In the genomic region with DNA sequence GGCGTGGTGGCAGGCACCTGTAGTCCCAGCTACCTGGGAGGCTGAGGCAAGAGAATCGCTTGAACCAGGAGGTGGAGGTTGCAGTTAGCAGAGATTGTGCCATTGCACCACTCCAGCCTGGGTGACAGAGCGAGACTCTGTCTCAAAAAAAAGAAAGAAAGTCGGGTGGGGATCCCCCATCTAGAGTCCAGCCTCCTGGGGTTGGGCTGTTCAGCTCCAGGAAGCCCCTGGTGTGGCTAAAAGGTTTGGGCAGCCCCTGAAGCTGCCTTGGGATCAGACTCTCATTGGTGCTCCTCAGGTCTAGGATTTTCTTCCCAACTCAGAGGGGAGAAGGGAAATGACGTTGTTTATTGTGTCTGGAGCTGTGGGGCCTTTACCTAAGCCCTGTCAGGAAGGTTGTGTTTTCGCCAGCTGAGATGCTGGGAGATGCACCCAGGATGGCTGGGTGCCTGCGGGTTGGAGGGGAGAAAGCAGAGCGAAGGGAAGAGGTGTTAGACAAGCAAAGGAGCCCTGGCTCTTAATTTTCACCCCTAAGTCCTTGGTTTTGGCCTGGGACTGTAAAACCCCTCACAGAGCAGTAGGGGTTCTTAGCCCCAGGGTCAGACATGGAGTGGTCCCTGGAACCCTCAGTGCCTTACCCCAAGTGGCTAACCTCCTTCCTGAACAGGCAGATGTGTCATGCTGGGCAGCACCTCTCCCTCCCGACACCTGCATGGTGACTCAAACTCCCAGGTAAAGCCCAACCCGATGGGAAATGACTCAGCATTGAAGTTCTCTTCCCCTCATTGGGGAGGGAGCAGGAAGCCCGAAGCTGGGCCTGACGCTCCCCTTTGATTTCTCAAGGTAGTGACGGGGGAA, we compare ENCODE assay signal across 7 cellular contexts. TPM values are rescaled to one million over a fixed set of nuclear protein-coding genes. Genes with fewer than 3 reads are reported as not detected.
DNase-seq lines count a peak whose midpoint lies in the region; ATAC-seq, FAIRE-seq and TF ChIP-seq lines count a peak whose summit lies in the region.

No MANE protein-coding gene starts in this region.

- H3K9me3 ChIP-seq in HUES64 (ENCODE audit: insufficient read depth, low read depth, low read length) = no peaks in the 10 kb centered on the region
- H3K9me3 ChIP-seq in HepG2 (ENCODE audit: low read length) = no peaks in the 10 kb centered on the region
- H3K9me3 ChIP-seq in transverse colon = no peaks in the 10 kb centered on the region
- no peaks in the 10 kb centered on the region for H3K9me3 ChIP-seq in MG63

- H4K20me1 ChIP-seq in HepG2 (ENCODE audit: insufficient read depth, low read length) = no peaks in the 10 kb centered on the region

- H3K9ac ChIP-seq in HUES64 (ENCODE audit: low read depth, low read length) = peak overlapping the region; percentile 4; the same call in 1 of the 2 replicates
- H3K9ac ChIP-seq in HepG2 (ENCODE audit: insufficient read depth, low read depth, low read length) = no peak overlapping the region

- no TSS peak for BruUV-seq in HepG2 (replicated peaks; lab: Mats Ljungman, UMichigan)

- POLR2A ChIA-PET in HepG2 (lab: Yijun Ruan, JAX) = no interaction called here

- DNase-seq in activated T-cell treated with anti-CD3 and anti-CD28 coated beads, Interleukin-2, amount 50 U/mL, for 1 hour = peak; percentile 54
- peak; percentile 32 for DNase-seq in HepG2 (ENCODE audit: low spot score)
- DNase-seq in transverse colon = no peak
- DNase-seq in MG63 = no peak

- TF ChIP-seq EP300 in HepG2 (IDR thresholded peaks at IDR 0.05; ENCODE audit: low read depth in 2 of 2, low read length in 2 of 2) = no peak
- no peak for TF ChIP-seq EP300 in HepG2 (CRISPR knock-in tag; IDR thresholded peaks at IDR 0.05; ENCODE audit: borderline replicate concordance)
- TF ChIP-seq EP300 in transverse colon (IDR thresholded peaks at IDR 0.05; ENCODE audit: low read depth) = no peak

- H3K36me3 ChIP-seq in HUES64 (ENCODE audit: insufficient read depth, low read length) (no peaks in the 10 kb centered on the region), HepG2 (replicated peaks in 1 of 2; ENCODE audit: control insufficient read depth in 1 of 2, insufficient read depth in 2 of 2, low read length in 2 of 2) (no peaks in the 10 kb centered on the region), urinary bladder (ENCODE audit: insufficient read depth) (no peaks in the 10 kb centered on the region), transverse colon (no peaks in the 10 kb centered on the region), MG63 (no peaks in the 10 kb centered on the region)

- H3K27me3 ChIP-seq in HUES64 (ENCODE audit: insufficient read depth, low read length) = no peaks in the 10 kb centered on the region
- H3K27me3 ChIP-seq in HepG2 (ENCODE audit: control insufficient read depth in 1 of 2, insufficient read depth in 2 of 2, low read length in 2 of 2) = peaks cover 3 to 13% of the 10 kb centered on the region in 2 experiments; a peak in 3 of 5 replicates
- H3K27me3 ChIP-seq in transverse colon = no peaks in the 10 kb centered on the region
- no peaks in the 10 kb centered on the region for H3K27me3 ChIP-seq in MG63

- no peak overlapping the region for H2AFZ ChIP-seq in HepG2 (ENCODE audit: low read length)

- H3K4me3 ChIP-seq in HUES64 (ENCODE audit: low read length) = no peak overlapping the region
- no peak overlapping the region for H3K4me3 ChIP-seq in HepG2 (replicated peaks in 1 of 3; ENCODE audit: insufficient read depth in 1 of 3, low read depth in 2 of 3, low read length in 3 of 3)
- no peak overlapping the region for H3K4me3 ChIP-seq in urinary bladder (ENCODE audit: low read depth, low read length)
- H3K4me3 ChIP-seq in transverse colon = no peak overlapping the region
- H3K4me3 ChIP-seq in MG63 = no peak overlapping the region

- no peak for FAIRE-seq in HepG2 (lab: Jason Lieb, UNC)

- in situ Hi-C loops in HepG2 (cut with HindIII; ENCODE audit: extremely low pct_ligation_motif_present, low pct_unique_long_range_greater_than_20kb) = no loop called here
- in situ Hi-C loops in transverse colon (cut with MboI; ENCODE audit: low pct_ligation_motif_present in 1 of 4, low pct_unique_long_range_greater_than_20kb in 1 of 4, low sequenced_read_pairs in 3 of 4) = no loop called here

- no peak for TF ChIP-seq CTCF in HepG2 (CRISPR knock-in tag; IDR thresholded peaks at IDR 0.05)
- TF ChIP-seq CTCF in transverse colon (IDR thresholded peaks at IDR 0.05) = no peak

- CTCF ChIA-PET in HepG2 (lab: Yijun Ruan, JAX; ENCODE audit: low intra/inter-chr PET ratio, low total read pairs) = no interaction called here

- TF ChIP-seq POLR2A in HepG2 (IDR thresholded peaks at IDR 0.05; ENCODE audit: insufficient read depth in 1 of 2, low read depth in 2 of 2, low read length in 2 of 2) = no peak
- no peak for TF ChIP-seq POLR2A in transverse colon (IDR thresholded peaks at IDR 0.05)

- WGBS in HUES64 = 65% methylated on average over 13 of the region's 13 CpGs
- WGBS in HepG2 (ENCODE audit: low lambda C conversion rate) = 38% methylated on average over 13 of the region's 13 CpGs
- WGBS in urinary bladder = 81% methylated on average over 13 of the region's 13 CpGs
- 71 to 100% methylated on average over 1 to 13 of the region's 13 CpGs for WGBS in transverse colon (ENCODE audit: low coverage in 1 of 2), 2 donors

- H3K27ac ChIP-seq in HUES64 (ENCODE audit: low read depth, low read length) = peak overlapping the region; percentile 27
- no peak overlapping the region for H3K27ac ChIP-seq in HepG2 (ENCODE audit: extremely low read length, insufficient read depth, low read length)
- peak overlapping the region; percentile 41 for H3K27ac ChIP-seq in urinary bladder (ENCODE audit: low read depth)
- H3K27ac ChIP-seq in transverse colon = no peak overlapping the region

- H3K4me1 ChIP-seq in HUES64 (ENCODE audit: insufficient read depth, low read length) (peaks cover 7% of the 10 kb centered on the region; the same call in 1 of the 2 replicates), HepG2 (ENCODE audit: insufficient read depth, low read length) (peaks cover 21% of the 10 kb centered on the region), urinary bladder (ENCODE audit: insufficient read depth) (no peaks in the 10 kb centered on the region), transverse colon (no peaks in the 10 kb centered on the region)

- peak; percentile 79 for ATAC-seq in GM19463 (IDR thresholded peaks at IDR 0.05; ENCODE audit: unreplicated experiment)
- no peak; the same call in 2 of the 3 replicates for ATAC-seq in HepG2

- peak overlapping the region; percentile 18; the same call in 1 of the 2 replicates for H3K4me2 ChIP-seq in HepG2 (ENCODE audit: low read depth, low read length)

- no peaks in the 10 kb centered on the region for H3K79me2 ChIP-seq in HepG2 (ENCODE audit: insufficient read depth, low read length)

- intact Hi-C loops in HepG2 (cut with micrococcal nuclease; ENCODE audit: unreplicated experiment) = no loop called here
- intact Hi-C loops in transverse colon (cut with DNase I; ENCODE audit: low total_unique reads) = no loop called here

- no peak for TF ChIP-seq RAD21 in HepG2 (CRISPR knock-in tag; IDR thresholded peaks at IDR 0.05)

RNA-seq across cellular contexts. Expression of a gene that starts 21.1 kb away (rescaled TPM):
- 12.1 TPM for polyA plus RNA-seq in HUES64 (2013, experiment 1 of 2)
- polyA plus RNA-seq in HUES64 (2013, experiment 2 of 2) = 16.0 TPM
- total RNA-seq in HepG2 (2016; rRNA removed; fragmentation: Illumina TruSeq; extraction: Trizol) = 4.8 and 11.2 TPM in 2 replicates
- 1.9 and 6.6 TPM in 2 replicates for total RNA-seq in HepG2 (2016; cell fraction: cytosol; rRNA removed; fragmentation: Illumina TruSeq; extraction: Trizol; ENCODE audit: low read depth)
- total RNA-seq in HepG2 (2016; cell fraction: insoluble cytoplasmic fraction; rRNA removed; fragmentation: Illumina TruSeq; extraction: Trizol) = 5.2 and 16.9 TPM in 2 replicates
- 4.7 and 7.7 TPM in 2 replicates for total RNA-seq in HepG2 (2016; cell fraction: membrane; rRNA removed; fragmentation: Illumina TruSeq; extraction: Trizol)
- total RNA-seq in HepG2 (2016; cell fraction: nucleus; rRNA removed; fragmentation: Illumina TruSeq; extraction: Trizol) = 9.1 and 18.5 TPM in 2 replicates
- polyA plus RNA-seq in HepG2 (2011; rRNA removed) = 0.37 and 0.45 TPM in 2 replicates
- polyA plus RNA-seq in HepG2 (2011; cell fraction: cytosol; rRNA removed) = 0.39 and 0.50 TPM in 2 replicates
- polyA plus RNA-seq in HepG2 (2011; cell fraction: nucleus; rRNA removed) = 0.51 and 0.62 TPM in 2 replicates
- 0.13 and 0.16 TPM in 2 replicates for polyA plus RNA-seq in HepG2 (2012)
- 1.0 and 2.5 TPM in 2 replicates for polyA plus RNA-seq in HepG2 (2016; cell fraction: cytosol; fragmentation: Illumina TruSeq; extraction: Trizol; ENCODE audit: low read depth)
- polyA plus RNA-seq in HepG2 (2016; cell fraction: insoluble cytoplasmic fraction; fragmentation: Illumina TruSeq; extraction: Trizol; ENCODE audit: low read depth) = 4.9 and 5.1 TPM in 2 replicates
- 2.7 and 3.5 TPM in 2 replicates for polyA plus RNA-seq in HepG2 (2016; cell fraction: membrane; fragmentation: Illumina TruSeq; extraction: Trizol; ENCODE audit: low read depth)
- polyA plus RNA-seq in HepG2 (2016; cell fraction: nucleus; fragmentation: Illumina TruSeq; extraction: Trizol; ENCODE audit: insufficient read depth, low read depth) = 18.1 and 26.1 TPM in 2 replicates
- polyA minus RNA-seq in HepG2 (2011; rRNA and poly(A)+ RNA removed; ENCODE audit: low replicate concordance) = 0.10 and 5.1 TPM in 2 replicates
- not detected in 2 replicates for polyA minus RNA-seq in HepG2 (2011; cell fraction: cytosol; rRNA and poly(A)+ RNA removed)
- polyA minus RNA-seq in HepG2 (2011; cell fraction: nucleus; rRNA and poly(A)+ RNA removed) = 0.13 TPM in 1 of 2 replicates, not detected in the other
- total RNA-seq in urinary bladder = 9.5 TPM
- polyA plus RNA-seq in urinary bladder = 10.0 TPM
- 1 to 10 TPM in 3 of 4 donors, under 1 TPM in 1; 0.75 to 8.0 (median 2.3) TPM for total RNA-seq in transverse colon
- total RNA-seq in MG63 (2014; rRNA removed; shearing (Covaris generic); ENCODE audit: low replicate concordance) = 169 and 219 TPM in 2 replicates

RNA-seq across cellular contexts. Expression of a gene that starts 57.6 kb away (rescaled TPM):
- 19.8 TPM for polyA plus RNA-seq in HUES64 (2013, experiment 1 of 2)
- 21.2 TPM for polyA plus RNA-seq in HUES64 (2013, experiment 2 of 2)
- total RNA-seq in HepG2 (2016; rRNA removed; fragmentation: Illumina TruSeq; extraction: Trizol) (13.0 and 15.9 TPM in 2 replicates), urinary bladder (40.3 TPM), transverse colon (100 to 1,000 TPM in 1 of 4 donors, 10 to 100 TPM in 3; 72.0 to 131 (median 83.0) TPM)
- 4.7 and 5.8 TPM in 2 replicates for total RNA-seq in HepG2 (2016; cell fraction: cytosol; rRNA removed; fragmentation: Illumina TruSeq; extraction: Trizol; ENCODE audit: low read depth)
- 10.6 and 15.6 TPM in 2 replicates for total RNA-seq in HepG2 (2016; cell fraction: insoluble cytoplasmic fraction; rRNA removed; fragmentation: Illumina TruSeq; extraction: Trizol)
- total RNA-seq in HepG2 (2016; cell fraction: membrane; rRNA removed; fragmentation: Illumina TruSeq; extraction: Trizol) = 10.3 and 11.5 TPM in 2 replicates
- 16.8 and 19.6 TPM in 2 replicates for total RNA-seq in HepG2 (2016; cell fraction: nucleus; rRNA removed; fragmentation: Illumina TruSeq; extraction: Trizol)
- polyA plus RNA-seq in HepG2 (2011; rRNA removed) (18.8 and 19.3 TPM in 2 replicates), urinary bladder (115 TPM)
- polyA plus RNA-seq in HepG2 (2011; cell fraction: cytosol; rRNA removed) = 15.0 and 15.2 TPM in 2 replicates
- polyA plus RNA-seq in HepG2 (2011; cell fraction: nucleus; rRNA removed) = 53.3 and 57.3 TPM in 2 replicates
- polyA plus RNA-seq in HepG2 (2012) = 10.4 and 10.5 TPM in 2 replicates
- polyA plus RNA-seq in HepG2 (2016; cell fraction: cytosol; fragmentation: Illumina TruSeq; extraction: Trizol; ENCODE audit: low read depth) = 4.0 TPM in 2 replicates
- 9.8 and 10.5 TPM in 2 replicates for polyA plus RNA-seq in HepG2 (2016; cell fraction: insoluble cytoplasmic fraction; fragmentation: Illumina TruSeq; extraction: Trizol; ENCODE audit: low read depth)
- polyA plus RNA-seq in HepG2 (2016; cell fraction: membrane; fragmentation: Illumina TruSeq; extraction: Trizol; ENCODE audit: low read depth) = 5.7 and 6.7 TPM in 2 replicates
- 46.0 and 46.5 TPM in 2 replicates for polyA plus RNA-seq in HepG2 (2016; cell fraction: nucleus; fragmentation: Illumina TruSeq; extraction: Trizol; ENCODE audit: insufficient read depth, low read depth)
- 17.4 and 41.1 TPM in 2 replicates for polyA minus RNA-seq in HepG2 (2011; rRNA and poly(A)+ RNA removed; ENCODE audit: low replicate concordance)
- 7.7 and 8.2 TPM in 2 replicates for polyA minus RNA-seq in HepG2 (2011; cell fraction: cytosol; rRNA and poly(A)+ RNA removed)
- polyA minus RNA-seq in HepG2 (2011; cell fraction: nucleus; rRNA and poly(A)+ RNA removed) = 17.5 and 19.6 TPM in 2 replicates
- total RNA-seq in MG63 (2014; rRNA removed; shearing (Covaris generic); ENCODE audit: low replicate concordance) = 16.5 and 24.0 TPM in 2 replicates

Comparison
In these comparisons a context has a peak if more than half of its experiments do, and no peak if none do; other contexts are left out.
1. H3K27ac ChIP-seq: peak in HUES64 (single experiment) and urinary bladder (single experiment); none in HepG2 (single experiment) and transverse colon (0 of 4).
2. DNase-seq: peak in activated T-cell treated with anti-CD3 and anti-CD28 coated beads, Interleukin-2, amount 50 U/mL, for 1 hour (single experiment) and HepG2 (single experiment); none in transverse colon (single experiment) and MG63 (single experiment).